1 cellular context compared by ENCODE assay signal in the genomic region with DNA sequence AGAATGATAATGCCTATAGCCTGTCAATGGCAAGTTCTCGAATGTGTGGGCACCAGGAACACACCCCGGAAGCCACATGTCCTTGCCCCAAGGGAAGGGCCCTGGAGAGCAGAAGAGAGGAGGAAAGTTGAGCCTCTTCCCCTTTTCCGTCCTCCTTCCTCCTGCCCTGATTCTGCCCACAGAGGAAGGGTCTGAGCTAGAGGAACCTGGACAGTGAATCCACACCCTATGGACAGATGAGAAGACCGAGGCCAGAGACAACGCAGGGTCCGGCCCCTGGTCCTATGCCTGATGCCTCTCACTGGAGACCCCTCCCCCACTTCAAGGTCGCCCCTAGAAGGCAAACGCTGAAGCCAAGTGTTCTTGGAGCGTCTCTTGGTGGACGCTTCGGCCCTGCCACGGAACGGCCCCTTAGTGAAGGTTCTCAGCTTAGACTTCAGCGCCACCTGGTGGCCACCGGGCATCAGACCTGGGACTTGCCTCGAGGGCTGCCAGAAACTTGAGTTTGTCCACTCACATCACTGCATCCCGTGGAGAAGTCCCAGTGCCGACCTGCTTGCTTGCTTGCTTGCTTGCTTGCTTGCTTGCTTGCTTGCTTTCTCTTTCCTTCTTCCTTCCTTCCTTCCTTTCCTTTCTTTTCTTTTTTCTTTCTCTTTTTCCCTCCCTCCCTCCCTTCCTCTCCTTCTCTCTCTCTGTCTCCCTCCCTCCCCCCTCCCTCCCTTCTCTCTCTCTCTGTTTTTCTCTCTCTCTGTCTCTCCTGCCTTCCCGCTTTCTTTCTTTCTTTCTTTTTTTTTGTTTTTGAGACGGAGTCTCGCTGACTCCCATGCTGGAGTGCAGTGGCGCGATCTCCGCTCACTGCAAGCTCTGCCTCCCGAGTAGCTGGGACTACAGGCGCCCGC.
TF ChIP-seq lines count a peak whose summit lies in the region.

No MANE protein-coding gene starts in this region.

TF ChIP-seq in HepG2, 621 proteins besides CTCF, POLR2A, EP300 and RAD21 (continued from another document and continues in another):
- peak; percentile 65; the same call in 1 of the 2 replicates for TF ChIP-seq KDM2A (CRISPR knock-in tag; IDR thresholded peaks at IDR 0.05; ENCODE audit: borderline replicate concordance, low read depth)
- TF ChIP-seq, protein P1, sequence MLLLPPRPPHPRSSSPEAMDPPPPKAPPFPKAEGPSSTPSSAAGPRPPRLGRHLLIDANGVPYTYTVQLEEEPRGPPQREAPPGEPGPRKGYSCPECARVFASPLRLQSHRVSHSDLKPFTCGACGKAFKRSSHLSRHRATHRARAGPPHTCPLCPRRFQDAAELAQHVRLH (CRISPR knock-in tag; IDR thresholded peaks at IDR 0.05; ENCODE audit: borderline replicate concordance, low read depth): 0 out of 2 replicates have a peak, but pooled peaks have one; percentile 35
- peak; percentile 43; the same call in 1 of the 2 replicates for TF ChIP-seq ZNF350 (CRISPR knock-in tag; IDR thresholded peaks at IDR 0.05; ENCODE audit: borderline replicate concordance, low read depth)
- TF ChIP-seq ADNP (CRISPR knock-in tag; IDR thresholded peaks at IDR 0.05): 0 out of 2 replicates have a peak, but pooled peaks have one; percentile 51
- TF ChIP-seq ZNF567 (CRISPR knock-in tag; IDR thresholded peaks at IDR 0.05; ENCODE audit: borderline replicate concordance): peak; percentile 87; the same call in 1 of the 2 replicates
- peak; percentile 26; the same call in 1 of the 2 replicates for TF ChIP-seq NFKB2 (CRISPR knock-in tag; IDR thresholded peaks at IDR 0.05; ENCODE audit: borderline replicate concordance)
- TF ChIP-seq KMT2A (CRISPR knock-in tag; IDR thresholded peaks at IDR 0.05): peak; percentile 46; the same call in 1 of the 2 replicates
- TF ChIP-seq, protein P2, sequence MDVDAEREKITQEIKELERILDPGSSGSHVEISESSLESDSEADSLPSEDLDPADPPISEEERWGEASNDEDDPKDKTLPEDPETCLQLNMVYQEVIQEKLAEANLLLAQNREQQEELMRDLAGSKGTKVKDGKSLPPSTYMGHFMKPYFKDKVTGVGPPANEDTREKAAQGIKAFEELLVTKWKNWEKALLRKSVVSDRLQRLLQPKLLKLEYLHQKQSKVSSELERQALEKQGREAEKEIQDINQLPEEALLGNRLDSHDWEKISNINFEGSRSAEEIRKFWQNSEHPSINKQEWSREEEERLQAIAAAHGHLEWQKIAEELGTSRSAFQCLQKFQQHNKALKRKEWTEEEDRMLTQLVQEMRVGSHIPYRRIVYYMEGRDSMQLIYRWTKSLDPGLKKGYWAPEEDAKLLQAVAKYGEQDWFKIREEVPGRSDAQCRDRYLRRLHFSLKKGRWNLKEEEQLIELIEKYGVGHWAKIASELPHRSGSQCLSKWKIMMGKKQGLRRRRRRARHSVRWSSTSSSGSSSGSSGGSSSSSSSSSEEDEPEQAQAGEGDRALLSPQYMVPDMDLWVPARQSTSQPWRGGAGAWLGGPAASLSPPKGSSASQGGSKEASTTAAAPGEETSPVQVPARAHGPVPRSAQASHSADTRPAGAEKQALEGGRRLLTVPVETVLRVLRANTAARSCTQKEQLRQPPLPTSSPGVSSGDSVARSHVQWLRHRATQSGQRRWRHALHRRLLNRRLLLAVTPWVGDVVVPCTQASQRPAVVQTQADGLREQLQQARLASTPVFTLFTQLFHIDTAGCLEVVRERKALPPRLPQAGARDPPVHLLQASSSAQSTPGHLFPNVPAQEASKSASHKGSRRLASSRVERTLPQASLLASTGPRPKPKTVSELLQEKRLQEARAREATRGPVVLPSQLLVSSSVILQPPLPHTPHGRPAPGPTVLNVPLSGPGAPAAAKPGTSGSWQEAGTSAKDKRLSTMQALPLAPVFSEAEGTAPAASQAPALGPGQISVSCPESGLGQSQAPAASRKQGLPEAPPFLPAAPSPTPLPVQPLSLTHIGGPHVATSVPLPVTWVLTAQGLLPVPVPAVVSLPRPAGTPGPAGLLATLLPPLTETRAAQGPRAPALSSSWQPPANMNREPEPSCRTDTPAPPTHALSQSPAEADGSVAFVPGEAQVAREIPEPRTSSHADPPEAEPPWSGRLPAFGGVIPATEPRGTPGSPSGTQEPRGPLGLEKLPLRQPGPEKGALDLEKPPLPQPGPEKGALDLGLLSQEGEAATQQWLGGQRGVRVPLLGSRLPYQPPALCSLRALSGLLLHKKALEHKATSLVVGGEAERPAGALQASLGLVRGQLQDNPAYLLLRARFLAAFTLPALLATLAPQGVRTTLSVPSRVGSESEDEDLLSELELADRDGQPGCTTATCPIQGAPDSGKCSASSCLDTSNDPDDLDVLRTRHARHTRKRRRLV (CRISPR knock-in tag; IDR thresholded peaks at IDR 0.05): no peak
- TF ChIP-seq SCMH1 (CRISPR knock-in tag; IDR thresholded peaks at IDR 0.05; ENCODE audit: borderline replicate concordance): no peak
- no peak for TF ChIP-seq IKZF1 (IDR thresholded peaks at IDR 0.05)
- TF ChIP-seq, protein P3, sequence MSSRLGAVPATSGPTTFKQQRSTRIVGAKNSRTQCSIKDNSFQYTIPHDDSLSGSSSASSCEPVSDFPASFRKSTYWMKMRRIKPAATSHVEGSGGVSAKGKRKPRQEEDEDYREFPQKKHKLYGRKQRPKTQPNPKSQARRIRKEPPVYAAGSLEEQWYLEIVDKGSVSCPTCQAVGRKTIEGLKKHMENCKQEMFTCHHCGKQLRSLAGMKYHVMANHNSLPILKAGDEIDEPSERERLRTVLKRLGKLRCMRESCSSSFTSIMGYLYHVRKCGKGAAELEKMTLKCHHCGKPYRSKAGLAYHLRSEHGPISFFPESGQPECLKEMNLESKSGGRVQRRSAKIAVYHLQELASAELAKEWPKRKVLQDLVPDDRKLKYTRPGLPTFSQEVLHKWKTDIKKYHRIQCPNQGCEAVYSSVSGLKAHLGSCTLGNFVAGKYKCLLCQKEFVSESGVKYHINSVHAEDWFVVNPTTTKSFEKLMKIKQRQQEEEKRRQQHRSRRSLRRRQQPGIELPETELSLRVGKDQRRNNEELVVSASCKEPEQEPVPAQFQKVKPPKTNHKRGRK (CRISPR knock-in tag; IDR thresholded peaks at IDR 0.05): 0 out of 2 replicates have a peak, but pooled peaks have one; percentile 62
- TF ChIP-seq, protein P4, sequence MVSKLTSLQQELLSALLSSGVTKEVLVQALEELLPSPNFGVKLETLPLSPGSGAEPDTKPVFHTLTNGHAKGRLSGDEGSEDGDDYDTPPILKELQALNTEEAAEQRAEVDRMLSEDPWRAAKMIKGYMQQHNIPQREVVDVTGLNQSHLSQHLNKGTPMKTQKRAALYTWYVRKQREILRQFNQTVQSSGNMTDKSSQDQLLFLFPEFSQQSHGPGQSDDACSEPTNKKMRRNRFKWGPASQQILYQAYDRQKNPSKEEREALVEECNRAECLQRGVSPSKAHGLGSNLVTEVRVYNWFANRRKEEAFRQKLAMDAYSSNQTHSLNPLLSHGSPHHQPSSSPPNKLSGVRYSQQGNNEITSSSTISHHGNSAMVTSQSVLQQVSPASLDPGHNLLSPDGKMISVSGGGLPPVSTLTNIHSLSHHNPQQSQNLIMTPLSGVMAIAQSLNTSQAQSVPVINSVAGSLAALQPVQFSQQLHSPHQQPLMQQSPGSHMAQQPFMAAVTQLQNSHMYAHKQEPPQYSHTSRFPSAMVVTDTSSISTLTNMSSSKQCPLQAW (CRISPR knock-in tag; IDR thresholded peaks at IDR 0.05): peak; percentile 80
- TF ChIP-seq STAG1 (CRISPR knock-in tag; IDR thresholded peaks at IDR 0.05): peak; percentile 98
- 0 out of 2 replicates have a peak, but pooled peaks have one; percentile 46 for TF ChIP-seq ZNF225 (CRISPR knock-in tag; IDR thresholded peaks at IDR 0.05)
- TF ChIP-seq KDM1A (CRISPR knock-in tag; IDR thresholded peaks at IDR 0.05): 0 out of 2 replicates have a peak, but pooled peaks have one; percentile 53
- TF ChIP-seq, protein P5, sequence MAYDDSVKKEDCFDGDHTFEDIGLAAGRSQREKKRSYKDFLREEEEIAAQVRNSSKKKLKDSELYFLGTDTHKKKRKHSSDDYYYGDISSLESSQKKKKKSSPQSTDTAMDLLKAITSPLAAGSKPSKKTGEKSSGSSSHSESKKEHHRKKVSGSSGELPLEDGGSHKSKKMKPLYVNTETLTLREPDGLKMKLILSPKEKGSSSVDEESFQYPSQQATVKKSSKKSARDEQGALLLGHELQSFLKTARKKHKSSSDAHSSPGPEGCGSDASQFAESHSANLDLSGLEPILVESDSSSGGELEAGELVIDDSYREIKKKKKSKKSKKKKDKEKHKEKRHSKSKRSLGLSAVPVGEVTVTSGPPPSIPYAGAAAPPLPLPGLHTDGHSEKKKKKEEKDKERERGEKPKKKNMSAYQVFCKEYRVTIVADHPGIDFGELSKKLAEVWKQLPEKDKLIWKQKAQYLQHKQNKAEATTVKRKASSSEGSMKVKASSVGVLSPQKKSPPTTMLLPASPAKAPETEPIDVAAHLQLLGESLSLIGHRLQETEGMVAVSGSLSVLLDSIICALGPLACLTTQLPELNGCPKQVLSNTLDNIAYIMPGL (CRISPR knock-in tag; IDR thresholded peaks at IDR 0.05; ENCODE audit: borderline replicate concordance in 1 of 2, low read depth in 1 of 2): peak in 1 of 2 experiments; percentile 41; a peak in 2 of 4 replicates
- TF ChIP-seq, protein P6, sequence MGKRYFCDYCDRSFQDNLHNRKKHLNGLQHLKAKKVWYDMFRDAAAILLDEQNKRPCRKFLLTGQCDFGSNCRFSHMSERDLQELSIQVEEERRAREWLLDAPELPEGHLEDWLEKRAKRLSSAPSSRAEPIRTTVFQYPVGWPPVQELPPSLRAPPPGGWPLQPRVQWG (CRISPR knock-in tag; IDR thresholded peaks at IDR 0.05; ENCODE audit: borderline replicate concordance, low read depth): no peak
- 0 out of 2 replicates have a peak, but pooled peaks have one; percentile 36 for TF ChIP-seq ZNF205 (CRISPR knock-in tag; IDR thresholded peaks at IDR 0.05)
- no peak for TF ChIP-seq RCOR2 (CRISPR knock-in tag; IDR thresholded peaks at IDR 0.05)
- TF ChIP-seq, protein P7, sequence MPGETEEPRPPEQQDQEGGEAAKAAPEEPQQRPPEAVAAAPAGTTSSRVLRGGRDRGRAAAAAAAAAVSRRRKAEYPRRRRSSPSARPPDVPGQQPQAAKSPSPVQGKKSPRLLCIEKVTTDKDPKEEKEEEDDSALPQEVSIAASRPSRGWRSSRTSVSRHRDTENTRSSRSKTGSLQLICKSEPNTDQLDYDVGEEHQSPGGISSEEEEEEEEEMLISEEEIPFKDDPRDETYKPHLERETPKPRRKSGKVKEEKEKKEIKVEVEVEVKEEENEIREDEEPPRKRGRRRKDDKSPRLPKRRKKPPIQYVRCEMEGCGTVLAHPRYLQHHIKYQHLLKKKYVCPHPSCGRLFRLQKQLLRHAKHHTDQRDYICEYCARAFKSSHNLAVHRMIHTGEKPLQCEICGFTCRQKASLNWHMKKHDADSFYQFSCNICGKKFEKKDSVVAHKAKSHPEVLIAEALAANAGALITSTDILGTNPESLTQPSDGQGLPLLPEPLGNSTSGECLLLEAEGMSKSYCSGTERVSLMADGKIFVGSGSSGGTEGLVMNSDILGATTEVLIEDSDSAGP (CRISPR knock-in tag; IDR thresholded peaks at IDR 0.05; ENCODE audit: borderline replicate concordance): peak; percentile 24; the same call in 1 of the 2 replicates
- TF ChIP-seq IRF2 (CRISPR knock-in tag; IDR thresholded peaks at IDR 0.05): 0 out of 2 replicates have a peak, but pooled peaks have one; percentile 25
- TF ChIP-seq CHD2 (IDR thresholded peaks at IDR 0.05; ENCODE audit: low read depth, low read length): no peak
- TF ChIP-seq ZNF629 (CRISPR knock-in tag; conservative IDR thresholded peaks at IDR 0.05): peak; percentile 95
- TF ChIP-seq, protein P8, sequence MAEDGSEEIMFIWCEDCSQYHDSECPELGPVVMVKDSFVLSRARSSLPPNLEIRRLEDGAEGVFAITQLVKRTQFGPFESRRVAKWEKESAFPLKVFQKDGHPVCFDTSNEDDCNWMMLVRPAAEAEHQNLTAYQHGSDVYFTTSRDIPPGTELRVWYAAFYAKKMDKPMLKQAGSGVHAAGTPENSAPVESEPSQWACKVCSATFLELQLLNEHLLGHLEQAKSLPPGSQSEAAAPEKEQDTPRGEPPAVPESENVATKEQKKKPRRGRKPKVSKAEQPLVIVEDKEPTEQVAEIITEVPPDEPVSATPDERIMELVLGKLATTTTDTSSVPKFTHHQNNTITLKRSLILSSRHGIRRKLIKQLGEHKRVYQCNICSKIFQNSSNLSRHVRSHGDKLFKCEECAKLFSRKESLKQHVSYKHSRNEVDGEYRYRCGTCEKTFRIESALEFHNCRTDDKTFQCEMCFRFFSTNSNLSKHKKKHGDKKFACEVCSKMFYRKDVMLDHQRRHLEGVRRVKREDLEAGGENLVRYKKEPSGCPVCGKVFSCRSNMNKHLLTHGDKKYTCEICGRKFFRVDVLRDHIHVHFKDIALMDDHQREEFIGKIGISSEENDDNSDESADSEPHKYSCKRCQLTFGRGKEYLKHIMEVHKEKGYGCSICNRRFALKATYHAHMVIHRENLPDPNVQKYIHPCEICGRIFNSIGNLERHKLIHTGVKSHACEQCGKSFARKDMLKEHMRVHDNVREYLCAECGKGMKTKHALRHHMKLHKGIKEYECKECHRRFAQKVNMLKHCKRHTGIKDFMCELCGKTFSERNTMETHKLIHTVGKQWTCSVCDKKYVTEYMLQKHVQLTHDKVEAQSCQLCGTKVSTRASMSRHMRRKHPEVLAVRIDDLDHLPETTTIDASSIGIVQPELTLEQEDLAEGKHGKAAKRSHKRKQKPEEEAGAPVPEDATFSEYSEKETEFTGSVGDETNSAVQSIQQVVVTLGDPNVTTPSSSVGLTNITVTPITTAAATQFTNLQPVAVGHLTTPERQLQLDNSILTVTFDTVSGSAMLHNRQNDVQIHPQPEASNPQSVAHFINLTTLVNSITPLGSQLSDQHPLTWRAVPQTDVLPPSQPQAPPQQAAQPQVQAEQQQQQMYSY (CRISPR knock-in tag; IDR thresholded peaks at IDR 0.05): 0 out of 2 replicates have a peak, but pooled peaks have one; percentile 14
- peak; percentile 34; the same call in 1 of the 2 replicates for TF ChIP-seq ZNF547 (CRISPR knock-in tag; IDR thresholded peaks at IDR 0.05)
- TF ChIP-seq, protein P9, sequence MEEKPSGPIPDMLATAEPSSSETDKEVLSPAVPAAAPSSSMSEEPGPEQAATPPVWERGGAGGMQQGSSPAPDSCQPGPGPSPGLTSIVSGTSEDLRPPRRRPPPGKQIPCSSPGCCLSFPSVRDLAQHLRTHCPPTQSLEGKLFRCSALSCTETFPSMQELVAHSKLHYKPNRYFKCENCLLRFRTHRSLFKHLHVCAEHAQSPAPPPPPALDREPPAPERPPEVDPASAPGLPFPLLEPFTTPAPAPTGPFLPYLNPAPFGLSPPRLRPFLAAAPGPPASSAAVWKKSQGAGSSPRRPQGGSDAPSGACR (CRISPR knock-in tag; IDR thresholded peaks at IDR 0.05): no peak
